In genomic region chr10:6486280-6486679, GRCh38 we compare ENCODE assay signal across 19 cellular contexts.
A peak's percentile ranks its signal among the peaks of the same experiment; 100 is the strongest.
DNase-seq lines count a peak whose midpoint lies in the region; ATAC-seq lines count a peak whose summit lies in the region.
"Had no signal": no experiment of that assay in that cellular context is flagged by ENCODE, and none has a peak within 500 bp of the region (broad histone marks: within the 10 kb centered on the region; RNA-seq: fewer than 3 reads in every experiment).

No MANE protein-coding gene starts in this region.

- no peak overlapping the region for H3K4me2 ChIP-seq in Karpas-422 (ENCODE audit: low read depth, low read length, poor library complexity, severe bottlenecking)

- no peaks in the 10 kb centered on the region for H3K36me3 ChIP-seq in Karpas-422 (ENCODE audit: insufficient read depth, low read length)

- no peaks in the 10 kb centered on the region for H3K9me3 ChIP-seq in Karpas-422 (ENCODE audit: low read length)
- H3K9me3 ChIP-seq: Caco-2 had no signal

- CTCF ChIA-PET in activated naive CD4-positive, alpha-beta T cell treated with anti-CD3 and anti-CD28 coated beads for 36 hours (lab: Charles Lee): no interaction called here

- no peak overlapping the region for H3K4me3 Mint-ChIP-seq in activated naive CD4-positive, alpha-beta T cell treated with anti-CD3 and anti-CD28 coated beads for 36 hours
- H3K4me3 Mint-ChIP-seq in activated T-helper 17 cell treated with anti-CD3 and anti-CD28 coated beads, Interleukin-2, amount 50 U/mL, for 72 hours: no peak overlapping the region
- H3K4me3 Mint-ChIP-seq in natural killer cell treated with Interleukin-12 subunit alpha and Interleukin-12 subunit beta and Interleukin-15 and Interleukin-18, amount 100 ng/mL, for 72 hours: peak overlapping the region; percentile 47
- H3K4me3 Mint-ChIP-seq: HFFc6 had no signal

- intact Hi-C loops in activated naive CD4-positive, alpha-beta T cell treated with anti-CD3 and anti-CD28 coated beads for 36 hours (cut with micrococcal nuclease): no loop called here

- H3K9ac ChIP-seq in Karpas-422 (ENCODE audit: low read length): no peak overlapping the region

- peak overlapping the region; percentile 18 for H3K27ac Mint-ChIP-seq in activated naive CD4-positive, alpha-beta T cell treated with anti-CD3 and anti-CD28 coated beads for 36 hours
- H3K27ac Mint-ChIP-seq in activated T-helper 17 cell treated with anti-CD3 and anti-CD28 coated beads, Interleukin-2, amount 50 U/mL, for 72 hours: peak overlapping the region; percentile 89
- H3K27ac Mint-ChIP-seq in natural killer cell treated with Interleukin-12 subunit alpha and Interleukin-12 subunit beta and Interleukin-15 and Interleukin-18, amount 100 ng/mL, for 72 hours: peak overlapping the region; percentile 76 to 91
- H3K27ac Mint-ChIP-seq: HFFc6 had no signal

- H3K79me2 ChIP-seq in Karpas-422 (ENCODE audit: low read length): no peaks in the 10 kb centered on the region

- H3K27ac ChIP-seq in Karpas-422 (ENCODE audit: low read length): no peak overlapping the region
- H3K27ac ChIP-seq: HL-60, SK-N-MC had no signal

- H3K4me1 Mint-ChIP-seq in activated naive CD4-positive, alpha-beta T cell treated with anti-CD3 and anti-CD28 coated beads for 36 hours (ENCODE audit: low read depth): peaks cover 46% of the 10 kb centered on the region
- peaks cover 33% of the 10 kb centered on the region for H3K4me1 Mint-ChIP-seq in activated T-helper 17 cell treated with anti-CD3 and anti-CD28 coated beads, Interleukin-2, amount 50 U/mL, for 72 hours
- H3K4me1 Mint-ChIP-seq in natural killer cell treated with Interleukin-12 subunit alpha and Interleukin-12 subunit beta and Interleukin-15 and Interleukin-18, amount 100 ng/mL, for 72 hours (ENCODE audit: low read depth in 2 of 2): peaks cover 34 to 72% of the 10 kb centered on the region in 2 donors

- DNase-seq in activated naive CD4-positive, alpha-beta T cell treated with anti-CD3 and anti-CD28 coated beads for 36 hours: no peak
- DNase-seq in activated naive CD4-positive, alpha-beta T cell treated with Interleukin-2 at 50 U/mL for 16 hours: no peak
- peak; percentile 50 for DNase-seq in Karpas-422
- no peak for DNase-seq in natural killer cell treated with Interleukin-12 subunit alpha and Interleukin-12 subunit beta and Interleukin-15 and Interleukin-18, amount 100 ng/mL, for 72 hours (ENCODE audit: low spot score)
- DNase-seq: ACHN, Caco-2, HFFc6, IMR-90, MM.1S, NCI-H1417, NCI-H187, NCI-H2227 treated with DMSO at 0.1 percent for 48 hours, NCI-H510A treated with DMSO at 0.1 percent for 48 hours, SHP77 had no signal

- no peaks in the 10 kb centered on the region for H3K27me3 ChIP-seq in Karpas-422 (ENCODE audit: low read length)

- ATAC-seq in activated T-helper 17 cell treated with anti-CD3 and anti-CD28 coated beads, Interleukin-2, amount 50 U/mL, for 72 hours (replicated peaks): no peak
- no peak for ATAC-seq in natural killer cell treated with Interleukin-12 subunit alpha and Interleukin-12 subunit beta and Interleukin-15 and Interleukin-18, amount 100 ng/mL, for 72 hours
- ATAC-seq in HG02588 (IDR thresholded peaks at IDR 0.05; ENCODE audit: unreplicated experiment): no peak
- no peak for ATAC-seq in activated CD4-positive, CD25-positive, alpha-beta regulatory T cell treated with anti-CD3 and anti-CD28 coated beads, Interleukin-2, amount 50 U/mL, for 24 hours

- H2AFZ ChIP-seq in Karpas-422 (ENCODE audit: low read length): no peak overlapping the region

- no peaks in the 10 kb centered on the region for H3K9me3 Mint-ChIP-seq in activated naive CD4-positive, alpha-beta T cell treated with anti-CD3 and anti-CD28 coated beads for 36 hours
- H3K9me3 Mint-ChIP-seq in activated T-helper 17 cell treated with anti-CD3 and anti-CD28 coated beads, Interleukin-2, amount 50 U/mL, for 72 hours: peaks cover 3% of the 10 kb centered on the region
- no peaks in the 10 kb centered on the region for H3K9me3 Mint-ChIP-seq in natural killer cell treated with Interleukin-12 subunit alpha and Interleukin-12 subunit beta and Interleukin-15 and Interleukin-18, amount 100 ng/mL, for 72 hours
- H3K9me3 Mint-ChIP-seq: HFFc6 had no signal

- peaks cover 79% of the 10 kb centered on the region for H3K36me3 Mint-ChIP-seq in activated naive CD4-positive, alpha-beta T cell treated with anti-CD3 and anti-CD28 coated beads for 36 hours (ENCODE audit: low read depth)
- no peaks in the 10 kb centered on the region for H3K36me3 Mint-ChIP-seq in activated T-helper 17 cell treated with anti-CD3 and anti-CD28 coated beads, Interleukin-2, amount 50 U/mL, for 72 hours (ENCODE audit: low read depth)
- H3K36me3 Mint-ChIP-seq in natural killer cell treated with Interleukin-12 subunit alpha and Interleukin-12 subunit beta and Interleukin-15 and Interleukin-18, amount 100 ng/mL, for 72 hours: peaks cover 63% of the 10 kb centered on the region

- no peaks in the 10 kb centered on the region for H3K9me2 ChIP-seq in Karpas-422 (replicated peaks; ENCODE audit: insufficient read depth, low read length)

- H3K4me1 ChIP-seq in Karpas-422 (ENCODE audit: low read length): peaks cover 8% of the 10 kb centered on the region
- H3K4me1 ChIP-seq: Caco-2 had no signal

- H3K27me3 Mint-ChIP-seq in activated naive CD4-positive, alpha-beta T cell treated with anti-CD3 and anti-CD28 coated beads for 36 hours (ENCODE audit: low read depth): no peaks in the 10 kb centered on the region
- no peaks in the 10 kb centered on the region for H3K27me3 Mint-ChIP-seq in activated T-helper 17 cell treated with anti-CD3 and anti-CD28 coated beads, Interleukin-2, amount 50 U/mL, for 72 hours
- no peaks in the 10 kb centered on the region for H3K27me3 Mint-ChIP-seq in natural killer cell treated with Interleukin-12 subunit alpha and Interleukin-12 subunit beta and Interleukin-15 and Interleukin-18, amount 100 ng/mL, for 72 hours

- H3K4me3 ChIP-seq in Karpas-422 (ENCODE audit: low read length): no peak overlapping the region
- H3K4me3 ChIP-seq: SK-N-MC had no signal

- no peaks in the 10 kb centered on the region for H4K20me1 ChIP-seq in Karpas-422 (ENCODE audit: insufficient read depth, low read depth, low read length)

Comparison
In these comparisons a context has a peak if more than half of its experiments do, and no peak if none do; other contexts are left out.
1. H3K27ac Mint-ChIP-seq: peak in every context shown above with its lines; median percentile 89 in activated T-helper 17 cell treated with anti-CD3 and anti-CD28 coated beads, Interleukin-2, amount 50 U/mL, for 72 hours; 84 in natural killer cell treated with Interleukin-12 subunit alpha and Interleukin-12 subunit beta and Interleukin-15 and Interleukin-18, amount 100 ng/mL, for 72 hours; 18 in activated naive CD4-positive, alpha-beta T cell treated with anti-CD3 and anti-CD28 coated beads for 36 hours.